8 cellular contexts compared by ENCODE assay signal in genomic region chr12:93677195-93678064, GRCh38. TPM values are rescaled to one million over a fixed set of nuclear protein-coding genes. Genes with fewer than 3 reads are reported as not detected.
DNase-seq lines count a peak whose midpoint lies in the region; ATAC-seq and TF ChIP-seq lines count a peak whose summit lies in the region.

Gene CRADD, plus strand, starts transcription at chr12:93677375.

- DNase-seq in NCI-H526 treated with DMSO at 0.1 percent for 48 hours (lab: John Stamatoyannopoulos, UW) (peak; percentile 93), coronary artery (ENCODE audit: low spot score) (peak; percentile 88), left colon (peak; percentile 76 to 87)
- DNase-seq in activated CD4-positive, alpha-beta T cell treated with anti-CD3 and anti-CD28 coated beads, Interleukin-2, amount 10 ng/mL, durations not matched to agents 7 days and 5 days, result peak; percentile 93
- peak; percentile 87 for DNase-seq in stimulated activated CD4-positive, alpha-beta T cell treated with anti-CD3 and anti-CD28 coated beads, Interleukin-1b, Interleukin-23, amount 100 ng/mL, for 48 hours

- H3K27me3 ChIP-seq in BLaER1, result no peaks in the 10 kb centered on the region

- peaks cover 6% of the 10 kb centered on the region for H3K9me3 Mint-ChIP-seq in activated CD4-positive, alpha-beta T cell treated with anti-CD3 and anti-CD28 coated beads, Interleukin-2, amount 10 ng/mL, durations not matched to agents 7 days and 5 days

- H3K27ac Mint-ChIP-seq in activated CD4-positive, alpha-beta T cell treated with anti-CD3 and anti-CD28 coated beads, Interleukin-2, amount 10 ng/mL, durations not matched to agents 7 days and 5 days, result peak within 1 kb of the TSS; percentile 100

- H3K4me2 ChIP-seq in BLaER1, result peak within 1 kb of the TSS; percentile 93

- no peaks in the 10 kb centered on the region for H4K20me1 ChIP-seq in BLaER1

- TF ChIP-seq CTCF in coronary artery (IDR thresholded peaks at IDR 0.05), result no peak

- H3K36me3 ChIP-seq in BLaER1, result no peaks in the 10 kb centered on the region

- H3K4me3 ChIP-seq in BLaER1, result peak within 1 kb of the TSS; percentile 73
- peak within 1 kb of the TSS; percentile 83 for H3K4me3 ChIP-seq in coronary artery

- intact Hi-C loops in left colon (cut with DNase I, micrococcal nuclease), result loop anchor here in 1 of 2 donors (10.0 kb wide), 1 partner anchor 103 kb away; the partner anchor contains the start of gene SOCS2

- peaks cover 23% of the 10 kb centered on the region for H3K4me1 ChIP-seq in BLaER1

- CTCF ChIA-PET in activated CD4-positive, alpha-beta T cell treated with anti-CD3 and anti-CD28 coated beads, Interleukin-2, amount 10 ng/mL, durations not matched to agents 7 days and 5 days (lab: Charles Lee), result interaction anchor here (0.6 to 1.4 kb wide), 3 partner anchors 63 to 425 kb away, joined by 3 to 6 read pairs (median 3); no protein-coding TSS in a partner anchor

- H3K36me3 Mint-ChIP-seq in activated CD4-positive, alpha-beta T cell treated with anti-CD3 and anti-CD28 coated beads, Interleukin-2, amount 10 ng/mL, durations not matched to agents 7 days and 5 days (ENCODE audit: low read depth), result peaks cover 21% of the 10 kb centered on the region

- peak within 1 kb of the TSS; percentile 97 for H3K4me3 Mint-ChIP-seq in activated CD4-positive, alpha-beta T cell treated with anti-CD3 and anti-CD28 coated beads, Interleukin-2, amount 10 ng/mL, durations not matched to agents 7 days and 5 days

- H3K9me3 ChIP-seq in BLaER1, result no peaks in the 10 kb centered on the region; the same call in 1 of the 2 replicates

- H3K9ac ChIP-seq in BLaER1, result peak within 1 kb of the TSS; percentile 92

- peaks cover 5% of the 10 kb centered on the region for H3K27me3 Mint-ChIP-seq in activated CD4-positive, alpha-beta T cell treated with anti-CD3 and anti-CD28 coated beads, Interleukin-2, amount 10 ng/mL, durations not matched to agents 7 days and 5 days

- ATAC-seq in GM19324 (IDR thresholded peaks at IDR 0.05; ENCODE audit: low FRiP score, unreplicated experiment) (peak; percentile 88), HG03469 (IDR thresholded peaks at IDR 0.05; ENCODE audit: unreplicated experiment) (peak; percentile 89), left colon (peak; percentile 94)

- POLR2A ChIA-PET in activated CD4-positive, alpha-beta T cell treated with anti-CD3 and anti-CD28 coated beads, Interleukin-2, amount 10 ng/mL, durations not matched to agents 7 days and 5 days (lab: Charles Lee), result interaction anchor here (0.6 kb wide), 1 partner anchor 10 kb away, joined by 4 read pairs; no protein-coding TSS in a partner anchor

- H3K4me1 Mint-ChIP-seq in activated CD4-positive, alpha-beta T cell treated with anti-CD3 and anti-CD28 coated beads, Interleukin-2, amount 10 ng/mL, durations not matched to agents 7 days and 5 days, result peaks cover 32% of the 10 kb centered on the region

- peak within 1 kb of the TSS; percentile 94 for H3K27ac ChIP-seq in BLaER1
- peak within 1 kb of the TSS; percentile 80 to 96 for H3K27ac ChIP-seq in coronary artery

RNA-seq across cellular contexts. Expression of gene CRADD, which starts in this region (rescaled TPM):
- total RNA-seq in activated CD4-positive, alpha-beta T cell treated with anti-CD3 and anti-CD28 coated beads, Interleukin-2, amount 10 ng/mL, durations not matched to agents 7 days and 5 days, result 10 to 100 TPM in 1 of 2 experiments, 1 to 10 TPM in 1; 9.7 to 12.6 TPM
- 10 to 100 TPM; 22.1 to 27.6 TPM for total RNA-seq in left colon

Comparison
In these comparisons a context has a peak if more than half of its experiments do, and no peak if none do; other contexts are left out.
1. Peak in every context shown above with its lines: DNase-seq, ATAC-seq, H3K4me3 ChIP-seq and H3K27ac ChIP-seq.